In genomic region chr14:33792387-33793368, GRCh38 we compare ENCODE assay signal across 8 cellular contexts.
DNase-seq lines count a peak whose midpoint lies in the region; ATAC-seq and TF ChIP-seq lines count a peak whose summit lies in the region.

No MANE protein-coding gene starts in this region.

- H3K9me3 ChIP-seq in CD4-positive, alpha-beta memory T cell (ENCODE audit: control insufficient read depth in 1 of 2, low read length in 2 of 2) = no peaks in the 10 kb centered on the region
- H3K9me3 ChIP-seq in RWPE2 (ENCODE audit: severe bottlenecking) = no peaks in the 10 kb centered on the region

- H3K4me3 Mint-ChIP-seq in CD4-positive, alpha-beta memory T cell = peak overlapping the region in 7 of 8 donors; percentile 55 to 80 (median 71)

- POLR2A ChIA-PET in CD4-positive, alpha-beta memory T cell (lab: Charles Lee; ENCODE audit: partially characterized antibody) = no interaction called here

- H3K27me3 ChIP-seq in CD4-positive, alpha-beta memory T cell (ENCODE audit: insufficient read depth, low read length) = no peaks in the 10 kb centered on the region
- H3K27me3 ChIP-seq in RWPE2 (ENCODE audit: insufficient read depth, poor library complexity, severe bottlenecking) = no peaks in the 10 kb centered on the region
- H3K27me3 ChIP-seq in foreskin keratinocyte = no peaks in the 10 kb centered on the region

- peaks cover 10% of the 10 kb centered on the region for H3K4me1 ChIP-seq in CD4-positive, alpha-beta memory T cell (ENCODE audit: insufficient read depth, low read length)
- peaks cover 2% of the 10 kb centered on the region for H3K4me1 ChIP-seq in RWPE2 (ENCODE audit: insufficient read depth, poor library complexity, severe bottlenecking)
- peaks cover 3% of the 10 kb centered on the region for H3K4me1 ChIP-seq in foreskin keratinocyte

- peaks cover 9 to 25% of the 10 kb centered on the region in 2 donors for H3K27me3 Mint-ChIP-seq in CD4-positive, alpha-beta memory T cell

- H3K27ac ChIP-seq in CD4-positive, alpha-beta memory T cell (ENCODE audit: low read depth, low read length) = no peak overlapping the region
- H3K27ac ChIP-seq in RWPE2 (ENCODE audit: poor library complexity, severe bottlenecking) = no peak overlapping the region
- H3K27ac ChIP-seq in foreskin keratinocyte = no peak overlapping the region
- peak overlapping the region; percentile 57 for H3K27ac ChIP-seq in substantia nigra (ENCODE audit: low read depth, low read length, poor library complexity, severe bottlenecking)

- H3K4me3 ChIP-seq in CD4-positive, alpha-beta memory T cell (ENCODE audit: low read length in 2 of 2) = no peak overlapping the region
- no peak overlapping the region for H3K4me3 ChIP-seq in RWPE2 (ENCODE audit: severe bottlenecking)

- CTCF ChIA-PET in CD4-positive, alpha-beta memory T cell (lab: Charles Lee; ENCODE audit: partially characterized antibody) = interaction anchor here (0.7 to 4.4 kb wide), 27 partner anchors 9 to 1241 kb away, joined by 3 to 40 read pairs (median 3); no protein-coding TSS in a partner anchor

- no peaks in the 10 kb centered on the region for H3K9me3 Mint-ChIP-seq in CD4-positive, alpha-beta memory T cell

- no peak overlapping the region for H3K27ac Mint-ChIP-seq in CD4-positive, alpha-beta memory T cell

- intact Hi-C loops in CD4-positive, alpha-beta memory T cell (cut with micrococcal nuclease) = no loop called here

- TF ChIP-seq CTCF in RWPE2 (IDR thresholded peaks at IDR 0.05; ENCODE audit: poor library complexity, severe bottlenecking) (peak; percentile 99), foreskin keratinocyte (conservative IDR thresholded peaks at IDR 0.05) (peak; percentile 96)

- H3K36me3 Mint-ChIP-seq in CD4-positive, alpha-beta memory T cell = no peaks in the 10 kb centered on the region

- H3K36me3 ChIP-seq in CD4-positive, alpha-beta memory T cell (ENCODE audit: insufficient read depth, low read length) = no peaks in the 10 kb centered on the region
- no peaks in the 10 kb centered on the region for H3K36me3 ChIP-seq in RWPE2 (ENCODE audit: low read depth)

- peak; percentile 55 for ATAC-seq in GM21423 (IDR thresholded peaks at IDR 0.05; ENCODE audit: unreplicated experiment)
- ATAC-seq in RWPE2 (ENCODE audit: low read depth) = peak; percentile 80
- ATAC-seq in foreskin keratinocyte = peak; percentile 73

- H3K4me1 Mint-ChIP-seq in CD4-positive, alpha-beta memory T cell = peaks cover 10 to 17% (median 14%) of the 10 kb centered on the region in 4 donors

- peak; percentile 43 to 54 (median 44) for DNase-seq in CD4-positive, alpha-beta memory T cell
- DNase-seq in LoVo (ENCODE audit: low spot score) = peak; percentile 77
- peak; percentile 73 for DNase-seq in RWPE2 (ENCODE audit: low spot score)
- peak; percentile 52 for DNase-seq in activated gamma-delta T cell treated with anti-CD3 and anti-CD28 coated beads, Interleukin-2, amount 50 U/mL, for 16 hours (ENCODE audit: low read depth)
- peak; percentile 10 to 45 for DNase-seq in foreskin keratinocyte
- DNase-seq in non-pigmented ciliary epithelial cell (ENCODE audit: low read depth) = peak; percentile 48
- DNase-seq in substantia nigra (lab: John Stamatoyannopoulos, UW) = peak; percentile 15 to 91 (median 72)
